ENCODE assay signal across 9 cellular contexts in genomic region chr15:56244237-56244810, GRCh38. TPM values are rescaled to one million over a fixed set of nuclear protein-coding genes. Genes with fewer than 3 reads are reported as not detected.
DNase-seq lines count a peak whose midpoint lies in the region; ATAC-seq, FAIRE-seq and TF ChIP-seq lines count a peak whose summit lies in the region.
"Had no signal": no experiment of that assay in that cellular context is flagged by ENCODE, and none has a peak within 500 bp of the region (broad histone marks: within the 10 kb centered on the region; RNA-seq: fewer than 3 reads in every experiment).

No MANE protein-coding gene starts in this region.

- DNase-seq in MG63, result peak; percentile 73
- peak; percentile 80 for DNase-seq in SK-N-SH
- DNase-seq in astrocyte of the spinal cord (ENCODE audit: low read depth, low spot score), result peak; percentile 79
- DNase-seq in hypothalamus (lab: John Stamatoyannopoulos, UW), result peak in 48 of 51 donors; percentile 14 to 88 (median 58)
- DNase-seq in prostate gland (ENCODE audit: low spot score), result peak; percentile 59
- DNase-seq in NCI-H1048 (lab: John Stamatoyannopoulos, UW), result no peak

- in situ Hi-C loops in astrocyte of the spinal cord (cut with HindIII; ENCODE audit: low sequenced_read_pairs), result no loop called here

- peak overlapping the region; percentile 83 for H3K4me2 ChIP-seq in SK-N-SH

- peaks cover 11% of the 10 kb centered on the region for H3F3A ChIP-seq in SK-N-SH (replicated peaks; ENCODE audit: insufficient read depth)

- ATAC-seq in HG03432 (IDR thresholded peaks at IDR 0.05; ENCODE audit: unreplicated experiment), result no peak

- peak; percentile 93 for FAIRE-seq in G401.6 (lab: Jason Lieb, UNC)
- FAIRE-seq: islet of Langerhans had no signal

- H3K27ac ChIP-seq in SK-N-SH (ENCODE audit: low read depth in 2 of 2, low read length in 1 of 2) (peak overlapping the region; percentile 69 to 99), prostate gland (peak overlapping the region; percentile 91 to 93)

- H4K20me1 ChIP-seq in SK-N-SH (ENCODE audit: insufficient read depth), result no peaks in the 10 kb centered on the region

- peaks cover 20 to 22% of the 10 kb centered on the region in 2 experiments; a peak in 3 of 4 replicates for H3K4me1 ChIP-seq in SK-N-SH (ENCODE audit: control insufficient read depth in 1 of 2, insufficient read depth in 2 of 2, low read depth in 1 of 2, low read length in 1 of 2)
- no peaks in the 10 kb centered on the region for H3K4me1 ChIP-seq in prostate gland (replicated peaks)

- 5% methylated on average over 22 of the region's 22 CpGs for WGBS in SK-N-SH (ENCODE audit: low lambda C conversion rate)
- WGBS in prostate gland, result under 1% methylated on average over 22 of the region's 22 CpGs

- no peak for TF ChIP-seq EP300 in SK-N-SH (IDR thresholded peaks at IDR 0.05; ENCODE audit: borderline replicate concordance in 1 of 2, low read depth in 1 of 2, low read length in 1 of 2)

- H3K36me3 ChIP-seq in MG63 (peaks cover 10% of the 10 kb centered on the region), SK-N-SH (replicated peaks in 1 of 2; ENCODE audit: control insufficient read depth in 1 of 2, insufficient read depth in 2 of 2, low read length in 1 of 2) (no peaks in the 10 kb centered on the region), prostate gland (no peaks in the 10 kb centered on the region)

- H3K9me2 ChIP-seq in SK-N-SH, result no peaks in the 10 kb centered on the region; the same call in 1 of the 2 replicates

- TF ChIP-seq RAD21 in SK-N-SH (IDR thresholded peaks at IDR 0.05; ENCODE audit: low read length), result no peak

- intact Hi-C loops in prostate gland (cut with DNase I), result loop anchor here (10.0 kb wide), 1 partner anchor 180 kb away; no protein-coding TSS in a partner anchor

- peak overlapping the region; percentile 98 for H2AFZ ChIP-seq in SK-N-SH (ENCODE audit: low read depth)

- H3K4me3 ChIP-seq in MG63 (peak overlapping the region; percentile 57), SK-N-SH (ENCODE audit: low read depth in 2 of 2, low read length in 1 of 2) (peak overlapping the region; percentile 71 to 72), astrocyte of the spinal cord (ENCODE audit: low read depth, low read length) (peak overlapping the region; percentile 69), prostate gland (peak overlapping the region; percentile 84 to 90)

- no peak for TF ChIP-seq CTCF in SK-N-SH (IDR thresholded peaks at IDR 0.05)
- no peak for TF ChIP-seq CTCF in astrocyte of the spinal cord (IDR thresholded peaks at IDR 0.05; ENCODE audit: low read depth, low read length)
- no peak for TF ChIP-seq CTCF in prostate gland (IDR thresholded peaks at IDR 0.05)

- no peak for TF ChIP-seq POLR2A in prostate gland (IDR thresholded peaks at IDR 0.05)

- peaks cover 42% of the 10 kb centered on the region for H3K79me2 ChIP-seq in SK-N-SH (ENCODE audit: insufficient read depth)

- H3K9me3 ChIP-seq in MG63 (no peaks in the 10 kb centered on the region), SK-N-SH (no peaks in the 10 kb centered on the region), prostate gland (no peaks in the 10 kb centered on the region)

- H3K27me3 ChIP-seq in MG63 (no peaks in the 10 kb centered on the region), SK-N-SH (ENCODE audit: insufficient read depth) (no peaks in the 10 kb centered on the region), prostate gland (replicated peaks; ENCODE audit: insufficient read depth) (no peaks in the 10 kb centered on the region)

- POLR2A ChIA-PET in SK-N-SH (lab: Yijun Ruan, JAX), result no interaction called here

- peak overlapping the region; percentile 69; the same call in 1 of the 2 replicates for H3K9ac ChIP-seq in SK-N-SH

- CTCF ChIA-PET in SK-N-SH (lab: Yijun Ruan, JAX), result interaction anchor here (0.8 to 2.8 kb wide), 9 partner anchors 8 to 247 kb away, joined by 3 to 56 read pairs (median 4); no protein-coding TSS in a partner anchor

TF ChIP-seq in SK-N-SH, 30 proteins besides CTCF, POLR2A, EP300 and RAD21 (continues in another document):
- TF ChIP-seq RXRA (IDR thresholded peaks at IDR 0.05; ENCODE audit: borderline replicate concordance, low read depth), result no peak
- no peak for TF ChIP-seq ZBTB33 (IDR thresholded peaks at IDR 0.05; ENCODE audit: borderline replicate concordance, low read depth)
- no peak for TF ChIP-seq ELF1 (IDR thresholded peaks at IDR 0.05)
- TF ChIP-seq RFX5 (IDR thresholded peaks at IDR 0.05; ENCODE audit: low read length), result peak; percentile 87
- TF ChIP-seq POLR2AphosphoS5 (IDR thresholded peaks at IDR 0.05; ENCODE audit: low read depth, low read length), result peak; percentile 40
- TF ChIP-seq, protein P1, sequence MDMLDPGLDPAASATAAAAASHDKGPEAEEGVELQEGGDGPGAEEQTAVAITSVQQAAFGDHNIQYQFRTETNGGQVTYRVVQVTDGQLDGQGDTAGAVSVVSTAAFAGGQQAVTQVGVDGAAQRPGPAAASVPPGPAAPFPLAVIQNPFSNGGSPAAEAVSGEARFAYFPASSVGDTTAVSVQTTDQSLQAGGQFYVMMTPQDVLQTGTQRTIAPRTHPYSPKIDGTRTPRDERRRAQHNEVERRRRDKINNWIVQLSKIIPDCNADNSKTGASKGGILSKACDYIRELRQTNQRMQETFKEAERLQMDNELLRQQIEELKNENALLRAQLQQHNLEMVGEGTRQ (IDR thresholded peaks at IDR 0.05; ENCODE audit: borderline replicate concordance, low read depth, low read length), result no peak
- TF ChIP-seq YY1 (IDR thresholded peaks at IDR 0.05; ENCODE audit: low read depth), result peak; percentile 44; the same call in 1 of the 2 replicates
- TF ChIP-seq, protein P2, sequence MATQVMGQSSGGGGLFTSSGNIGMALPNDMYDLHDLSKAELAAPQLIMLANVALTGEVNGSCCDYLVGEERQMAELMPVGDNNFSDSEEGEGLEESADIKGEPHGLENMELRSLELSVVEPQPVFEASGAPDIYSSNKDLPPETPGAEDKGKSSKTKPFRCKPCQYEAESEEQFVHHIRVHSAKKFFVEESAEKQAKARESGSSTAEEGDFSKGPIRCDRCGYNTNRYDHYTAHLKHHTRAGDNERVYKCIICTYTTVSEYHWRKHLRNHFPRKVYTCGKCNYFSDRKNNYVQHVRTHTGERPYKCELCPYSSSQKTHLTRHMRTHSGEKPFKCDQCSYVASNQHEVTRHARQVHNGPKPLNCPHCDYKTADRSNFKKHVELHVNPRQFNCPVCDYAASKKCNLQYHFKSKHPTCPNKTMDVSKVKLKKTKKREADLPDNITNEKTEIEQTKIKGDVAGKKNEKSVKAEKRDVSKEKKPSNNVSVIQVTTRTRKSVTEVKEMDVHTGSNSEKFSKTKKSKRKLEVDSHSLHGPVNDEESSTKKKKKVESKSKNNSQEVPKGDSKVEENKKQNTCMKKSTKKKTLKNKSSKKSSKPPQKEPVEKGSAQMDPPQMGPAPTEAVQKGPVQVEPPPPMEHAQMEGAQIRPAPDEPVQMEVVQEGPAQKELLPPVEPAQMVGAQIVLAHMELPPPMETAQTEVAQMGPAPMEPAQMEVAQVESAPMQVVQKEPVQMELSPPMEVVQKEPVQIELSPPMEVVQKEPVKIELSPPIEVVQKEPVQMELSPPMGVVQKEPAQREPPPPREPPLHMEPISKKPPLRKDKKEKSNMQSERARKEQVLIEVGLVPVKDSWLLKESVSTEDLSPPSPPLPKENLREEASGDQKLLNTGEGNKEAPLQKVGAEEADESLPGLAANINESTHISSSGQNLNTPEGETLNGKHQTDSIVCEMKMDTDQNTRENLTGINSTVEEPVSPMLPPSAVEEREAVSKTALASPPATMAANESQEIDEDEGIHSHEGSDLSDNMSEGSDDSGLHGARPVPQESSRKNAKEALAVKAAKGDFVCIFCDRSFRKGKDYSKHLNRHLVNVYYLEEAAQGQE (IDR thresholded peaks at IDR 0.05; ENCODE audit: low read depth, low read length), result no peak
- TF ChIP-seq FOXM1 (IDR thresholded peaks at IDR 0.05; ENCODE audit: low read depth), result no peak
- no peak for TF ChIP-seq USF1 (IDR thresholded peaks at IDR 0.05; ENCODE audit: borderline replicate concordance, low read depth)
- TF ChIP-seq TCF12 (IDR thresholded peaks at IDR 0.05), result no peak
- peak; percentile 45 for TF ChIP-seq TAF1 (IDR thresholded peaks at IDR 0.05; ENCODE audit: borderline replicate concordance, low read depth, low read length)
- TF ChIP-seq SMC3 (IDR thresholded peaks at IDR 0.05; ENCODE audit: low read depth, low read length), result no peak
- TF ChIP-seq FOXJ3 (CRISPR knock-in tag; IDR thresholded peaks at IDR 0.05), result no peak
- no peak for TF ChIP-seq FOSL2 (IDR thresholded peaks at IDR 0.05; ENCODE audit: borderline replicate concordance, low read depth)
- TF ChIP-seq RCOR1 (IDR thresholded peaks at IDR 0.05; ENCODE audit: low read length), result peak; percentile 12; the same call in 1 of the 2 replicates
- no peak for TF ChIP-seq EZH2phosphoT487 (IDR thresholded peaks at IDR 0.05; ENCODE audit: borderline replicate concordance, low read depth)
- TF ChIP-seq CHD2 (IDR thresholded peaks at IDR 0.05; ENCODE audit: low read length, partially characterized antibody), result peak; percentile 12

RNA-seq across cellular contexts. Expression of gene RFX7, which starts 0.6 kb away (rescaled TPM):
- total RNA-seq in MG63 (2014; rRNA removed; shearing (Covaris generic); ENCODE audit: low replicate concordance), result 2.1 and 2.3 TPM in 2 replicates
- polyA plus RNA-seq in SK-N-SH (2012; rRNA removed), result 2.7 and 3.5 TPM in 2 replicates
- polyA plus RNA-seq in SK-N-SH (2012; cell fraction: cytosol; rRNA removed), result 2.4 and 2.8 TPM in 2 replicates
- 6.6 and 13.1 TPM in 2 replicates for polyA plus RNA-seq in SK-N-SH (2012; cell fraction: nucleus; rRNA removed)
- 10 to 100 TPM in 1 of 2 donors, 1 to 10 TPM in 1; 9.3 to 15.1 TPM for total RNA-seq in prostate gland
